Comparison of ENCODE assay signal across 10 cellular contexts in the genomic region with DNA sequence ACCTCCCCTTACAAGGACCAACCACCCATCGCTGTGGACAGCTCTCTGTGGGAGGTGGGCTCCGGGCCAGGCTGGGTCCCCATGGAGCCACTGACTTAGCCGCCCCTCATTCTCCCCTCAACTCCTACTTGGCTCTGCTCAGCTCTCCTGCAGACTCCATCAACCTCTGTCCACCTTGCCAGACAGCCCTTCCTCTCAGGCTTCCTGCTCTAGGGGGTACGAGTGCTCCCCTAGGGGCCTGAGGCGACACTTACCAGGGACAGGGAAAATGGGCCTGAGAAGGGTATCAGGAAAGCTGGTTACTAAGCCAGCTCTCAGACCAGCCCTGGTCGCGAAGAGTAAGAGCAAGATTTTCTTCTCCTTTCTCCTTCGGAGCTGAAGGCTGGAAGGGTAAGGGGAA. TPM values are rescaled to one million over a fixed set of nuclear protein-coding genes. Genes with fewer than 3 reads are reported as not detected.
DNase-seq lines count a peak whose midpoint lies in the region; ATAC-seq and TF ChIP-seq lines count a peak whose summit lies in the region.
"Had no signal": no experiment of that assay in that cellular context is flagged by ENCODE, and none has a peak within 500 bp of the region (broad histone marks: within the 10 kb centered on the region; RNA-seq: fewer than 3 reads in every experiment).

No MANE protein-coding gene starts in this region.

- peak overlapping the region; percentile 58 for H3K14ac ChIP-seq in trophoblast cell (ENCODE audit: low read length)

- no peaks in the 10 kb centered on the region for H3K9me3 Mint-ChIP-seq in activated T-helper 1 cell treated with anti-CD3 and anti-CD28 coated beads, Interleukin-12 subunit alpha, Interleukin-12 subunit beta, Interleukin-2, Interleukin-4 antibody, amounts not matched to agents 30 ng/mL and 10 ng/mL and 1 ng/mL, durations not matched to agents 14 hours and 24 hours and 36 hours
- no peaks in the 10 kb centered on the region for H3K9me3 Mint-ChIP-seq in CD8-positive, alpha-beta memory T cell
- H3K9me3 Mint-ChIP-seq: dendritic cell treated with granulocyte-macrophage colony-stimulating factor and Interleukin-4, amounts not matched to agents 40 ng/mL and 50 ng/mL, for 4 days had no signal

- H3K36me3 Mint-ChIP-seq in activated T-helper 1 cell treated with anti-CD3 and anti-CD28 coated beads, Interleukin-12 subunit alpha, Interleukin-12 subunit beta, Interleukin-2, Interleukin-4 antibody, amounts not matched to agents 30 ng/mL and 10 ng/mL and 1 ng/mL, durations not matched to agents 14 hours and 24 hours and 36 hours (ENCODE audit: low read depth) = no peaks in the 10 kb centered on the region
- H3K36me3 Mint-ChIP-seq in CD8-positive, alpha-beta memory T cell = no peaks in the 10 kb centered on the region

- ATAC-seq in RWPE2 (ENCODE audit: low read depth) = no peak
- no peak for ATAC-seq in HG03175 (IDR thresholded peaks at IDR 0.05; ENCODE audit: unreplicated experiment)
- ATAC-seq in HG03520 (IDR thresholded peaks at IDR 0.05; ENCODE audit: unreplicated experiment) = no peak

- intact Hi-C loops in activated T-helper 1 cell treated with anti-CD3 and anti-CD28 coated beads, Interleukin-12 subunit alpha, Interleukin-12 subunit beta, Interleukin-2, Interleukin-4 antibody, amounts not matched to agents 30 ng/mL and 10 ng/mL and 1 ng/mL, durations not matched to agents 14 hours and 24 hours and 36 hours (cut with micrococcal nuclease) = loop anchor here (5.0 kb wide), 1 partner anchor 42 kb away; the partner anchor contains the start of gene SHB

- H2BK12ac ChIP-seq in trophoblast cell (ENCODE audit: low read length) = peak overlapping the region; percentile 70

- peaks cover 4% of the 10 kb centered on the region for H3K27me3 Mint-ChIP-seq in activated T-helper 1 cell treated with anti-CD3 and anti-CD28 coated beads, Interleukin-12 subunit alpha, Interleukin-12 subunit beta, Interleukin-2, Interleukin-4 antibody, amounts not matched to agents 30 ng/mL and 10 ng/mL and 1 ng/mL, durations not matched to agents 14 hours and 24 hours and 36 hours (ENCODE audit: insufficient read depth)
- peaks cover 0 to 2% of the 10 kb centered on the region in 2 donors for H3K27me3 Mint-ChIP-seq in CD8-positive, alpha-beta memory T cell
- H3K27me3 Mint-ChIP-seq: dendritic cell treated with granulocyte-macrophage colony-stimulating factor and Interleukin-4, amounts not matched to agents 40 ng/mL and 50 ng/mL, for 4 days had no signal

- H3K4me2 ChIP-seq in trophoblast cell (ENCODE audit: low read length) = no peak overlapping the region

- H3K4me1 Mint-ChIP-seq in activated T-helper 1 cell treated with anti-CD3 and anti-CD28 coated beads, Interleukin-12 subunit alpha, Interleukin-12 subunit beta, Interleukin-2, Interleukin-4 antibody, amounts not matched to agents 30 ng/mL and 10 ng/mL and 1 ng/mL, durations not matched to agents 14 hours and 24 hours and 36 hours (ENCODE audit: low read depth) = no peaks in the 10 kb centered on the region
- no peaks in the 10 kb centered on the region for H3K4me1 Mint-ChIP-seq in CD8-positive, alpha-beta memory T cell

- H2AK5ac ChIP-seq in trophoblast cell (ENCODE audit: low read length) = peak overlapping the region; percentile 11

- WGBS in esophagus, 2 donors = 72 to 81% methylated on average over 8 of the region's 8 CpGs
- WGBS in trophoblast cell (ENCODE audit: extremely low coverage, insufficient coverage, insufficient read length) = no CpG with 5 or more reads among the region's 8 CpGs

- H3K79me2 ChIP-seq in trophoblast cell (ENCODE audit: control insufficient read depth, insufficient read depth, low read length, poor library complexity) = peaks cover 26% of the 10 kb centered on the region

- TF ChIP-seq CTCF in AG09309 (IDR thresholded peaks at IDR 0.05; ENCODE audit: control insufficient read depth, insufficient read depth, low read depth, low read length, missing control alignments) (peak; percentile 13), RWPE2 (IDR thresholded peaks at IDR 0.05; ENCODE audit: poor library complexity, severe bottlenecking) (peak; percentile 5)

- no peak overlapping the region for H3K27ac Mint-ChIP-seq in activated T-helper 1 cell treated with anti-CD3 and anti-CD28 coated beads, Interleukin-12 subunit alpha, Interleukin-12 subunit beta, Interleukin-2, Interleukin-4 antibody, amounts not matched to agents 30 ng/mL and 10 ng/mL and 1 ng/mL, durations not matched to agents 14 hours and 24 hours and 36 hours
- H3K27ac Mint-ChIP-seq in CD8-positive, alpha-beta memory T cell = no peak overlapping the region

- peak overlapping the region; percentile 41 for H4K8ac ChIP-seq in trophoblast cell (ENCODE audit: low read depth, low read length)

- no peaks in the 10 kb centered on the region for H3K9me3 ChIP-seq in RWPE2 (ENCODE audit: severe bottlenecking)
- no peaks in the 10 kb centered on the region for H3K9me3 ChIP-seq in esophagus (ENCODE audit: control insufficient read depth in 2 of 2, insufficient read depth in 1 of 2, low read depth in 1 of 2, low read length in 1 of 2)
- H3K9me3 ChIP-seq in trophoblast cell (ENCODE audit: insufficient read depth, low read depth, low read length) = peaks cover 4% of the 10 kb centered on the region
- no peaks in the 10 kb centered on the region for H3K9me3 ChIP-seq in CD8-positive, alpha-beta memory T cell (ENCODE audit: low read length)

- H2BK5ac ChIP-seq in trophoblast cell (ENCODE audit: low read depth, low read length, poor library complexity) = peak overlapping the region; percentile 54

- H3K27me3 ChIP-seq in RWPE2 (ENCODE audit: insufficient read depth, poor library complexity, severe bottlenecking) = no peaks in the 10 kb centered on the region
- H3K27me3 ChIP-seq in esophagus (ENCODE audit: control insufficient read depth in 1 of 2, insufficient read depth in 2 of 2, low read length in 2 of 2) = no peaks in the 10 kb centered on the region
- no peaks in the 10 kb centered on the region for H3K27me3 ChIP-seq in trophoblast cell (ENCODE audit: insufficient read depth, low read length)
- H3K27me3 ChIP-seq in CD8-positive, alpha-beta memory T cell (ENCODE audit: insufficient read depth, low read length, poor library complexity, severe bottlenecking) = no peaks in the 10 kb centered on the region

- H3K23ac ChIP-seq in trophoblast cell (ENCODE audit: low read length) = no peak overlapping the region

- CTCF ChIA-PET in CD8-positive, alpha-beta memory T cell (lab: Charles Lee) = no interaction called here

- H3K79me1 ChIP-seq in trophoblast cell (ENCODE audit: low read length) = peaks cover 43% of the 10 kb centered on the region

- no peak overlapping the region for H3K9ac ChIP-seq in trophoblast cell (ENCODE audit: low read length)

- H3K4me3 ChIP-seq in AG09309 (ENCODE audit: control insufficient read depth, low read depth, low read length) (no peak overlapping the region), RWPE2 (ENCODE audit: severe bottlenecking) (no peak overlapping the region), esophagus (ENCODE audit: low read depth in 1 of 2, low read length in 2 of 2) (no peak overlapping the region), trophoblast cell (ENCODE audit: low read depth, low read length) (no peak overlapping the region)
- no peak overlapping the region for H3K4me3 ChIP-seq in CD8-positive, alpha-beta memory T cell (ENCODE audit: low read length)

- peak overlapping the region; percentile 52 for H3K18ac ChIP-seq in trophoblast cell (ENCODE audit: low read length)

- H3K4me1 ChIP-seq in RWPE2 (ENCODE audit: insufficient read depth, poor library complexity, severe bottlenecking) (peaks cover 68% of the 10 kb centered on the region), esophagus (ENCODE audit: control insufficient read depth in 2 of 2, insufficient read depth in 2 of 2, low read length in 1 of 2) (peaks cover 10 to 54% of the 10 kb centered on the region in 2 donors), trophoblast cell (ENCODE audit: control insufficient read depth in 1 of 2, insufficient read depth in 2 of 2, low read length in 2 of 2) (peaks cover 68 to 73% of the 10 kb centered on the region in 2 experiments)
- no peaks in the 10 kb centered on the region for H3K4me1 ChIP-seq in CD8-positive, alpha-beta memory T cell (ENCODE audit: insufficient read depth, low read length)

- H3K4ac ChIP-seq in trophoblast cell (ENCODE audit: low read depth, low read length) = peak overlapping the region; percentile 23

- no peak overlapping the region for H2AFZ ChIP-seq in trophoblast cell (ENCODE audit: insufficient read depth, low read length, poor library complexity)

- no peak overlapping the region for H4K12ac ChIP-seq in trophoblast cell (ENCODE audit: low read depth, low read length)

- H3K36me3 ChIP-seq in RWPE2 (ENCODE audit: low read depth) = no peaks in the 10 kb centered on the region; the same call in 1 of the 2 replicates
- no peaks in the 10 kb centered on the region for H3K36me3 ChIP-seq in esophagus (ENCODE audit: control insufficient read depth in 2 of 2, insufficient read depth in 2 of 2, low read length in 1 of 2)
- H3K36me3 ChIP-seq in trophoblast cell (ENCODE audit: control insufficient read depth in 1 of 2, insufficient read depth in 2 of 2, low read length in 2 of 2) = peaks cover 2 to 7% of the 10 kb centered on the region in 2 experiments
- no peaks in the 10 kb centered on the region for H3K36me3 ChIP-seq in CD8-positive, alpha-beta memory T cell (ENCODE audit: insufficient read depth, low read length)

- DNase-seq in AG09309 (ENCODE audit: low read depth) = no peak
- no peak for DNase-seq in RWPE2 (ENCODE audit: low spot score)
- DNase-seq in trophoblast cell = no peak
- no peak for DNase-seq in activated T-helper 1 cell treated with anti-CD3 and anti-CD28 coated beads, Interleukin-12 subunit alpha, Interleukin-12 subunit beta, Interleukin-2, Interleukin-4 antibody, amounts not matched to agents 30 ng/mL and 10 ng/mL and 1 ng/mL, durations not matched to agents 14 hours and 24 hours and 36 hours (ENCODE audit: low spot score)
- no peak for DNase-seq in CD8-positive, alpha-beta memory T cell
- DNase-seq: NCI-H1048 had no signal

- POLR2A ChIA-PET in CD8-positive, alpha-beta memory T cell (lab: Charles Lee) = no interaction called here

- H4K91ac ChIP-seq in trophoblast cell (ENCODE audit: low read depth, low read length) = peak overlapping the region; percentile 73

- H3K27ac ChIP-seq in RWPE2 (ENCODE audit: poor library complexity, severe bottlenecking) (peak overlapping the region; percentile 98), esophagus (ENCODE audit: low read depth in 2 of 2, low read length in 1 of 2) (peak overlapping the region; percentile 89 to 97), trophoblast cell (ENCODE audit: low read depth, low read length) (peak overlapping the region; percentile 79)
- H3K27ac ChIP-seq in CD8-positive, alpha-beta memory T cell (ENCODE audit: low read depth, low read length) = no peak overlapping the region

- H3K4me3 Mint-ChIP-seq in activated T-helper 1 cell treated with anti-CD3 and anti-CD28 coated beads, Interleukin-12 subunit alpha, Interleukin-12 subunit beta, Interleukin-2, Interleukin-4 antibody, amounts not matched to agents 30 ng/mL and 10 ng/mL and 1 ng/mL, durations not matched to agents 14 hours and 24 hours and 36 hours = no peak overlapping the region
- H3K4me3 Mint-ChIP-seq in CD8-positive, alpha-beta memory T cell = no peak overlapping the region
- H3K4me3 Mint-ChIP-seq: dendritic cell treated with granulocyte-macrophage colony-stimulating factor and Interleukin-4, amounts not matched to agents 40 ng/mL and 50 ng/mL, for 4 days had no signal

- peak overlapping the region; percentile 73 for H2BK120ac ChIP-seq in trophoblast cell (ENCODE audit: insufficient read depth, low read length, poor library complexity)

RNA-seq across cellular contexts. Expression of gene SHB, which starts 43.9 kb away (rescaled TPM):
- polyA plus RNA-seq in esophagus = 10 to 100 TPM; 14.7 to 15.7 TPM
- 21.8 and 22.1 TPM in 2 replicates for polyA plus RNA-seq in trophoblast cell (2013)
- 1.2 and 1.7 TPM in 2 replicates for total RNA-seq in activated T-helper 1 cell treated with anti-CD3 and anti-CD28 coated beads, Interleukin-12 subunit alpha, Interleukin-12 subunit beta, Interleukin-2, Interleukin-4 antibody, amounts not matched to agents 30 ng/mL and 10 ng/mL and 1 ng/mL, durations not matched to agents 14 hours and 24 hours and 36 hours
- 1 to 10 TPM; 1.8 TPM for total RNA-seq in CD8-positive, alpha-beta memory T cell
- 0.64 TPM for polyA plus RNA-seq in CD8-positive, alpha-beta memory T cell
